Comparison of ENCODE assay signal across 8 cellular contexts in genomic region chrX:78140206-78140605, GRCh38. TPM values are rescaled to one million over a fixed set of nuclear protein-coding genes. Genes with fewer than 3 reads are reported as not detected.
DNase-seq lines count a peak whose midpoint lies in the region; ATAC-seq and TF ChIP-seq lines count a peak whose summit lies in the region.

No MANE protein-coding gene starts in this region.

- H3K27me3 ChIP-seq in PC-9 (ENCODE audit: insufficient read depth, low read depth) (no peaks in the 10 kb centered on the region), skeletal muscle tissue (ENCODE audit: control insufficient read depth in 3 of 3, insufficient read depth in 3 of 3, low read length in 3 of 3) (no peaks in the 10 kb centered on the region), transverse colon (no peaks in the 10 kb centered on the region), tibial nerve (no peaks in the 10 kb centered on the region)

- H3K4me1 Mint-ChIP-seq in activated CD8-positive, alpha-beta memory T cell treated with anti-CD3 and anti-CD28 coated beads, Interleukin-2, amount 10 ng/mL, durations not matched to agents 7 days and 5 days, result peaks cover 11% of the 10 kb centered on the region
- H3K4me1 Mint-ChIP-seq in effector memory CD8-positive, alpha-beta T cell (ENCODE audit: low read depth in 2 of 2), result peaks cover 5 to 6% of the 10 kb centered on the region in 2 donors

- TF ChIP-seq EP300 in transverse colon (IDR thresholded peaks at IDR 0.05; ENCODE audit: low read depth) (no peak), tibial nerve (IDR thresholded peaks at IDR 0.05) (no peak)

- no peak for DNase-seq in activated CD8-positive, alpha-beta memory T cell treated with anti-CD3 and anti-CD28 coated beads, Interleukin-2, amount 10 ng/mL, durations not matched to agents 7 days and 5 days
- DNase-seq in activated CD8-positive, alpha-beta memory T cell treated with anti-CD3 and anti-CD28 coated beads for 24 hours, result no peak
- DNase-seq in PC-9, result no peak
- DNase-seq in effector memory CD8-positive, alpha-beta T cell, result no peak
- no peak for DNase-seq in transverse colon
- no peak for DNase-seq in tibial nerve (ENCODE audit: low spot score in 2 of 2)
- DNase-seq in OCI-M1 (lab: John Stamatoyannopoulos, UW), result no peak

- H3K9me2 ChIP-seq in PC-9 (ENCODE audit: insufficient read depth), result no peaks in the 10 kb centered on the region

- no peaks in the 10 kb centered on the region for H4K20me1 ChIP-seq in PC-9 (ENCODE audit: insufficient read depth)

- CTCF ChIA-PET in activated CD8-positive, alpha-beta memory T cell treated with anti-CD3 and anti-CD28 coated beads, Interleukin-2, amount 10 ng/mL, durations not matched to agents 7 days and 5 days (lab: Charles Lee), result no interaction called here
- CTCF ChIA-PET in PC-9 (lab: Charles Lee), result no interaction called here

- no peak overlapping the region for H3K27ac ChIP-seq in PC-9
- no peak overlapping the region for H3K27ac ChIP-seq in skeletal muscle tissue (ENCODE audit: low read depth, low read length)
- H3K27ac ChIP-seq in transverse colon, result no peak overlapping the region
- H3K27ac ChIP-seq in tibial nerve, result no peak overlapping the region

- TF ChIP-seq POLR2A in transverse colon (IDR thresholded peaks at IDR 0.05) (no peak), tibial nerve (IDR thresholded peaks at IDR 0.05) (no peak)

- ATAC-seq in activated CD8-positive, alpha-beta memory T cell treated with anti-CD3 and anti-CD28 coated beads, Interleukin-2, amount 10 ng/mL, durations not matched to agents 7 days and 5 days, result no peak
- no peak for ATAC-seq in effector memory CD8-positive, alpha-beta T cell (replicated peaks)

- H3K4me3 ChIP-seq in PC-9 (peak overlapping the region; percentile 71; the same call in 1 of the 2 replicates), skeletal muscle tissue (ENCODE audit: low read length in 3 of 3) (peak overlapping the region in 2 of 3 donors; percentile 79 to 89), transverse colon (no peak overlapping the region), tibial nerve (peak overlapping the region in 1 of 4 donors; percentile 83)

- WGBS in transverse colon (ENCODE audit: low coverage in 1 of 2), 2 donors, result 83 to 93% methylated on average over 3 to 9 of the region's 9 CpGs
- 84 to 95% methylated on average over 9 of the region's 9 CpGs for WGBS in tibial nerve, 2 donors

- intact Hi-C loops in PC-9 (cut with micrococcal nuclease; ENCODE audit: unreplicated experiment) (no loop called here), transverse colon (cut with DNase I; ENCODE audit: low total_unique reads) (no loop called here)

- no peaks in the 10 kb centered on the region for H3K27me3 Mint-ChIP-seq in activated CD8-positive, alpha-beta memory T cell treated with anti-CD3 and anti-CD28 coated beads, Interleukin-2, amount 10 ng/mL, durations not matched to agents 7 days and 5 days
- no peaks in the 10 kb centered on the region for H3K27me3 Mint-ChIP-seq in effector memory CD8-positive, alpha-beta T cell

- POLR2A ChIA-PET in PC-9 (lab: Charles Lee; ENCODE audit: unreplicated experiment), result no interaction called here

- H3K79me2 ChIP-seq in PC-9 (ENCODE audit: low read depth), result no peaks in the 10 kb centered on the region

- H3K36me3 Mint-ChIP-seq in activated CD8-positive, alpha-beta memory T cell treated with anti-CD3 and anti-CD28 coated beads, Interleukin-2, amount 10 ng/mL, durations not matched to agents 7 days and 5 days, result no peaks in the 10 kb centered on the region
- peaks cover 16% of the 10 kb centered on the region for H3K36me3 Mint-ChIP-seq in effector memory CD8-positive, alpha-beta T cell (ENCODE audit: insufficient read depth)

- H3K9me3 ChIP-seq in PC-9 (ENCODE audit: insufficient read depth, low read depth) (no peaks in the 10 kb centered on the region), skeletal muscle tissue (ENCODE audit: control insufficient read depth in 3 of 3, low read length in 3 of 3) (no peaks in the 10 kb centered on the region), transverse colon (no peaks in the 10 kb centered on the region), tibial nerve (no peaks in the 10 kb centered on the region)

- H2AFZ ChIP-seq in PC-9, result peak overlapping the region; percentile 94

- H3K4me3 Mint-ChIP-seq in activated CD8-positive, alpha-beta memory T cell treated with anti-CD3 and anti-CD28 coated beads, Interleukin-2, amount 10 ng/mL, durations not matched to agents 7 days and 5 days, result peak overlapping the region; percentile 88
- H3K4me3 Mint-ChIP-seq in effector memory CD8-positive, alpha-beta T cell, result peak overlapping the region; percentile 84 to 85

- peak overlapping the region in 1 of 3 donors; percentile 76 for H3K9ac ChIP-seq in skeletal muscle tissue (ENCODE audit: low read depth in 1 of 3, low read length in 3 of 3)

- no peaks in the 10 kb centered on the region for H3K4me1 ChIP-seq in PC-9 (replicated peaks; ENCODE audit: insufficient read depth)
- H3K4me1 ChIP-seq in skeletal muscle tissue (ENCODE audit: control insufficient read depth in 3 of 3, insufficient read depth in 3 of 3, low read length in 3 of 3), result no peaks in the 10 kb centered on the region
- H3K4me1 ChIP-seq in transverse colon, result peaks cover 0 to 4% (median 0%) of the 10 kb centered on the region in 4 donors
- H3K4me1 ChIP-seq in tibial nerve, result peaks cover 0 to 4% (median 0%) of the 10 kb centered on the region in 4 donors

- no TSS peak for BruUV-seq in PC-9 (replicated peaks; lab: Mats Ljungman, UMichigan)

- peak overlapping the region; percentile 91 for H3K4me2 ChIP-seq in PC-9

- peak overlapping the region; percentile 88 for H3K27ac Mint-ChIP-seq in activated CD8-positive, alpha-beta memory T cell treated with anti-CD3 and anti-CD28 coated beads, Interleukin-2, amount 10 ng/mL, durations not matched to agents 7 days and 5 days
- H3K27ac Mint-ChIP-seq in effector memory CD8-positive, alpha-beta T cell, result peak overlapping the region; percentile 95

- H3F3A ChIP-seq in PC-9 (ENCODE audit: insufficient read depth, low read depth), result no peaks in the 10 kb centered on the region

- H3K36me3 ChIP-seq in PC-9 (ENCODE audit: low read depth), result no peaks in the 10 kb centered on the region
- no peaks in the 10 kb centered on the region for H3K36me3 ChIP-seq in skeletal muscle tissue (ENCODE audit: control insufficient read depth in 3 of 3, insufficient read depth in 3 of 3, low read length in 3 of 3)
- H3K36me3 ChIP-seq in transverse colon, result no peaks in the 10 kb centered on the region
- peaks cover 0 to 3% (median 0%) of the 10 kb centered on the region in 3 donors for H3K36me3 ChIP-seq in tibial nerve

- H3K9me3 Mint-ChIP-seq in activated CD8-positive, alpha-beta memory T cell treated with anti-CD3 and anti-CD28 coated beads, Interleukin-2, amount 10 ng/mL, durations not matched to agents 7 days and 5 days (ENCODE audit: low read depth), result peaks cover 3% of the 10 kb centered on the region
- H3K9me3 Mint-ChIP-seq in effector memory CD8-positive, alpha-beta T cell, result no peaks in the 10 kb centered on the region

- in situ Hi-C loops in transverse colon (cut with MboI; ENCODE audit: low pct_ligation_motif_present in 1 of 4, low pct_unique_long_range_greater_than_20kb in 1 of 4, low sequenced_read_pairs in 3 of 4), result no loop called here

- TF ChIP-seq CTCF in PC-9 (conservative IDR thresholded peaks at IDR 0.05) (no peak), transverse colon (IDR thresholded peaks at IDR 0.05) (no peak), tibial nerve (IDR thresholded peaks at IDR 0.05) (no peak)

RNA-seq across cellular contexts. Expression of gene TAF9B, which starts 0.8 kb away (rescaled TPM):
- 10 to 100 TPM; 10.0 to 18.5 TPM for total RNA-seq in activated CD8-positive, alpha-beta memory T cell treated with anti-CD3 and anti-CD28 coated beads, Interleukin-2, amount 10 ng/mL, durations not matched to agents 7 days and 5 days
- total RNA-seq in PC-9 (2021), result 8.8 and 11.4 TPM in 2 replicates
- 16.7 TPM for total RNA-seq in skeletal muscle tissue
- total RNA-seq in transverse colon, result 10 to 100 TPM in 1 of 4 donors, 1 to 10 TPM in 3; 2.6 to 13.2 (median 6.6) TPM
- 10 to 100 TPM; 15.3 to 27.8 (median 19.4) TPM for total RNA-seq in tibial nerve

RNA-seq across cellular contexts. Expression of gene PGK1, which starts 36.2 kb away (rescaled TPM):
- 100 to 1,000 TPM; 782 to 877 TPM for total RNA-seq in activated CD8-positive, alpha-beta memory T cell treated with anti-CD3 and anti-CD28 coated beads, Interleukin-2, amount 10 ng/mL, durations not matched to agents 7 days and 5 days
- total RNA-seq in PC-9 (2021) (320 and 409 TPM in 2 replicates), skeletal muscle tissue (125 TPM), transverse colon (100 to 1,000 TPM in 3 of 4 donors, 10 to 100 TPM in 1; 35.6 to 207 (median 181) TPM), tibial nerve (100 to 1,000 TPM; 103 to 183 (median 152) TPM)

Comparison
In these comparisons a context has a peak if more than half of its experiments do, and no peak if none do; other contexts are left out.
1. H3K4me3 ChIP-seq: peak in PC-9 (single experiment) and skeletal muscle tissue (2 of 3); none in transverse colon (0 of 4).